1 cellular context compared by ENCODE assay signal in the genomic region with DNA sequence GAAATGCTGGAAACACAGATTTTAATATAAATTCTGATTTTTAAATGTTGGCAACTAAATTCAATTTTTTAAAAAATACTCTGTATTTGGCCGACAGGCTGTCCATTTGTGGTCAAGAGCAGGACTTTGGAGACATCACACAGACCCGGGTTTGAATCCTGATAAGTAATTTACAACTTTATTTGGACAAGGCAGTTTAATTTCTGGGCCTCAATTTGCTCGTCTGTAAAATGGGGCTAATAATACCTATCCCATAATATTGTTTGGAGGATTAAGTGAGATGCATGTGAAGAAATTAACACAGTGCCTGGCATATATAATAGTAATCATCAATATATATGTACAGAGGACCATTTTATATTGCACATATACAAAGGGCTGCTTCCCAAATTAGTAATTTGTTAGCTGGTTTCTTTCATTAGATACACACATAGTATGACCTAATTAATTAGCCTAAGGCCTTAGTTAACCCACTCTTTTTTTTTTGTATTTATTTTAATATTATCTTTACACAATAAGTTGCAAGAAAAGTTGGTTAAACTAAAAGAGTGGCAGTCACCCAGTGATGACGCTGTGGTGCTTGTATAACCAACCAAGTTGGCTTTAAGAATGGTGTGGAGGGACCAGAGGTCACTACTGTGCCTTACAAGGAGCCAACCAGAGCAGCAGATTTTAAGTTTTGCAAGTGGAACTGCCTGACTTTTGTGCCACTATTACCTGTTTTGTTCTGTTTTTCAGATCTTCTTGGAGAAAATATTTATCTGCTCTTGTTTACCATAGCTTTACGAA.
A peak's percentile ranks its signal among the peaks of the same experiment; 100 is the strongest.
TF ChIP-seq lines count a peak whose summit lies in the region.

No MANE protein-coding gene starts in this region.

TF ChIP-seq in K562, 482 proteins besides CTCF, POLR2A, EP300 and RAD21 (continued from another document and continues in another):
- TF ChIP-seq GABPB2 (CRISPR knock-in tag; conservative IDR thresholded peaks at IDR 0.05) (no peak), KAT2B (IDR thresholded peaks at IDR 0.05; ENCODE audit: low read depth, low read length) (no peak), BRCA1 (IDR thresholded peaks at IDR 0.05) (no peak), BRCA1 (CRISPR knock-in tag; IDR thresholded peaks at IDR 0.05) (no peak), ZFX (CRISPR knock-in tag; IDR thresholded peaks at IDR 0.05) (no peak), E2F3 (CRISPR knock-in tag; IDR thresholded peaks at IDR 0.05) (no peak), ZNF778 (CRISPR knock-in tag; IDR thresholded peaks at IDR 0.05) (no peak), MTA1 (IDR thresholded peaks at IDR 0.05; ENCODE audit: borderline replicate concordance) (peak; percentile 62; the same call in 1 of the 2 replicates), ZNF224 (CRISPR knock-in tag; IDR thresholded peaks at IDR 0.05) (no peak), FOXJ3 (CRISPR knock-in tag; IDR thresholded peaks at IDR 0.05) (no peak), ZNF197 (CRISPR knock-in tag; IDR thresholded peaks at IDR 0.05; ENCODE audit: low read depth) (no peak), MEF2A (IDR thresholded peaks at IDR 0.05; ENCODE audit: control insufficient read depth, low read depth, low read length) (no peak), CREB1 (IDR thresholded peaks at IDR 0.05) (peak; percentile 86), CREB1 (CRISPR knock-in tag; IDR thresholded peaks at IDR 0.05) (no peak), EHMT2 (IDR thresholded peaks at IDR 0.05) (no peak), ZNF3 (CRISPR knock-in tag; IDR thresholded peaks at IDR 0.05) (no peak), ZC3H4 (CRISPR knock-in tag; IDR thresholded peaks at IDR 0.05; ENCODE audit: borderline replicate concordance) (no peak), ZNF134 (CRISPR knock-in tag; conservative IDR thresholded peaks at IDR 0.05) (no peak), CBX1 (IDR thresholded peaks at IDR 0.05; ENCODE audit: low read depth) (peak; percentile 84; the same call in 1 of the 2 replicates), NELFE (IDR thresholded peaks at IDR 0.05; ENCODE audit: insufficient read depth, insufficient read length) (no peak), HMGN3 (IDR thresholded peaks at IDR 0.05; ENCODE audit: borderline replicate concordance, extremely low read depth, insufficient read length, low read depth, low read length) (no peak), THRAP3 (IDR thresholded peaks at IDR 0.05; ENCODE audit: borderline replicate concordance) (no peak), CHD4 (IDR thresholded peaks at IDR 0.05; ENCODE audit: insufficient read depth, insufficient replicate concordance, low read depth, low read length, poor library complexity, severe bottlenecking) (peak; percentile 100), RCOR1 (IDR thresholded peaks at IDR 0.05; ENCODE audit: borderline replicate concordance in 1 of 2, low read depth in 2 of 2, low read length in 2 of 2) (peak; percentile 90 to 97), ATF1 (CRISPR knock-in tag; IDR thresholded peaks at IDR 0.05) (no peak), ATF1 (tag; IDR thresholded peaks at IDR 0.05) (peak; percentile 63), TGIF2 (CRISPR knock-in tag; IDR thresholded peaks at IDR 0.05) (no peak), TCF7 (IDR thresholded peaks at IDR 0.05; ENCODE audit: borderline replicate concordance) (no peak), ZNF561 (CRISPR knock-in tag; conservative IDR thresholded peaks at IDR 0.05) (no peak), FOXK1 (CRISPR knock-in tag; IDR thresholded peaks at IDR 0.05; ENCODE audit: borderline replicate concordance) (no peak), GTF2A2 (tag; IDR thresholded peaks at IDR 0.05) (0 out of 2 replicates have a peak, but pooled peaks have one; percentile 16), RBM15 (IDR thresholded peaks at IDR 0.05; ENCODE audit: insufficient read depth, low read length) (no peak), ZNF12 (CRISPR knock-in tag; IDR thresholded peaks at IDR 0.05) (no peak), ELF1 (tag; IDR thresholded peaks at IDR 0.05) (no peak), SIX5 (IDR thresholded peaks at IDR 0.05; ENCODE audit: borderline replicate concordance in 1 of 2, insufficient read depth in 1 of 2, low read depth in 1 of 2, low read length in 2 of 2) (no peak), ZNF785 (CRISPR knock-in tag; IDR thresholded peaks at IDR 0.05) (no peak), SMAD3 (CRISPR knock-in tag; conservative IDR thresholded peaks at IDR 0.05) (no peak), TEAD1 (CRISPR knock-in tag; IDR thresholded peaks at IDR 0.05) (no peak), BRD9 (IDR thresholded peaks at IDR 0.05; ENCODE audit: low read depth, partially characterized antibody) (no peak)
- TF ChIP-seq, protein P1, sequence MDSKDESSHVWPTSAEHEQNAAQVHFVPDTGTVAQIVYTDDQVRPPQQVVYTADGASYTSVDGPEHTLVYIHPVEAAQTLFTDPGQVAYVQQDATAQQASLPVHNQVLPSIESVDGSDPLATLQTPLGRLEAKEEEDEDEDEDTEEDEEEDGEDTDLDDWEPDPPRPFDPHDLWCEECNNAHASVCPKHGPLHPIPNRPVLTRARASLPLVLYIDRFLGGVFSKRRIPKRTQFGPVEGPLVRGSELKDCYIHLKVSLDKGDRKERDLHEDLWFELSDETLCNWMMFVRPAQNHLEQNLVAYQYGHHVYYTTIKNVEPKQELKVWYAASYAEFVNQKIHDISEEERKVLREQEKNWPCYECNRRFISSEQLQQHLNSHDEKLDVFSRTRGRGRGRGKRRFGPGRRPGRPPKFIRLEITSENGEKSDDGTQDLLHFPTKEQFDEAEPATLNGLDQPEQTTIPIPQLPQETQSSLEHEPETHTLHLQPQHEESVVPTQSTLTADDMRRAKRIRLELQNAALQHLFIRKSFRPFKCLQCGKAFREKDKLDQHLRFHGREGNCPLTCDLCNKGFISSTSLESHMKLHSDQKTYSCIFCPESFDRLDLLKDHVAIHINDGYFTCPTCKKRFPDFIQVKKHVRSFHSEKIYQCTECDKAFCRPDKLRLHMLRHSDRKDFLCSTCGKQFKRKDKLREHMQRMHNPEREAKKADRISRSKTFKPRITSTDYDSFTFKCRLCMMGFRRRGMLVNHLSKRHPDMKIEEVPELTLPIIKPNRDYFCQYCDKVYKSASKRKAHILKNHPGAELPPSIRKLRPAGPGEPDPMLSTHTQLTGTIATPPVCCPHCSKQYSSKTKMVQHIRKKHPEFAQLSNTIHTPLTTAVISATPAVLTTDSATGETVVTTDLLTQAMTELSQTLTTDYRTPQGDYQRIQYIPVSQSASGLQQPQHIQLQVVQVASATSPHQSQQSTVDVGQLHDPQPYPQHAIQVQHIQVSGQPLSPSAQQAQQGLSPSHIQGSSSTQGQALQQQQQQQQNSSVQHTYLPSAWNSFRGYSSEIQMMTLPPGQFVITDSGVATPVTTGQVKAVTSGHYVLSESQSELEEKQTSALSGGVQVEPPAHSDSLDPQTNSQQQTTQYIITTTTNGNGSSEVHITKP (IDR thresholded peaks at IDR 0.05; ENCODE audit: partially characterized antibody), result no peak
- TF ChIP-seq, protein P2, sequence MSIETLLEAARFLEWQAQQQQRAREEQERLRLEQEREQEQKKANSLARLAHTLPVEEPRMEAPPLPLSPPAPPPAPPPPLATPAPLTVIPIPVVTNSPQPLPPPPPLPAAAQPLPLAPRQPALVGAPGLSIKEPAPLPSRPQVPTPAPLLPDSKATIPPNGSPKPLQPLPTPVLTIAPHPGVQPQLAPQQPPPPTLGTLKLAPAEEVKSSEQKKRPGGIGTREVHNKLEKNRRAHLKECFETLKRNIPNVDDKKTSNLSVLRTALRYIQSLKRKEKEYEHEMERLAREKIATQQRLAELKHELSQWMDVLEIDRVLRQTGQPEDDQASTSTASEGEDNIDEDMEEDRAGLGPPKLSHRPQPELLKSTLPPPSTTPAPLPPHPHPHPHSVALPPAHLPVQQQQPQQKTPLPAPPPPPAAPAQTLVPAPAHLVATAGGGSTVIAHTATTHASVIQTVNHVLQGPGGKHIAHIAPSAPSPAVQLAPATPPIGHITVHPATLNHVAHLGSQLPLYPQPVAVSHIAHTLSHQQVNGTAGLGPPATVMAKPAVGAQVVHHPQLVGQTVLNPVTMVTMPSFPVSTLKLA (conservative IDR thresholded peaks at IDR 0.05), result no peak
- TF ChIP-seq, protein P3, sequence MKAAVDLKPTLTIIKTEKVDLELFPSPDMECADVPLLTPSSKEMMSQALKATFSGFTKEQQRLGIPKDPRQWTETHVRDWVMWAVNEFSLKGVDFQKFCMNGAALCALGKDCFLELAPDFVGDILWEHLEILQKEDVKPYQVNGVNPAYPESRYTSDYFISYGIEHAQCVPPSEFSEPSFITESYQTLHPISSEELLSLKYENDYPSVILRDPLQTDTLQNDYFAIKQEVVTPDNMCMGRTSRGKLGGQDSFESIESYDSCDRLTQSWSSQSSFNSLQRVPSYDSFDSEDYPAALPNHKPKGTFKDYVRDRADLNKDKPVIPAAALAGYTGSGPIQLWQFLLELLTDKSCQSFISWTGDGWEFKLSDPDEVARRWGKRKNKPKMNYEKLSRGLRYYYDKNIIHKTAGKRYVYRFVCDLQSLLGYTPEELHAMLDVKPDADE (conservative IDR thresholded peaks at IDR 0.05; ENCODE audit: control insufficient read depth, low read depth, low read length), result no peak
- TF ChIP-seq, protein P4, sequence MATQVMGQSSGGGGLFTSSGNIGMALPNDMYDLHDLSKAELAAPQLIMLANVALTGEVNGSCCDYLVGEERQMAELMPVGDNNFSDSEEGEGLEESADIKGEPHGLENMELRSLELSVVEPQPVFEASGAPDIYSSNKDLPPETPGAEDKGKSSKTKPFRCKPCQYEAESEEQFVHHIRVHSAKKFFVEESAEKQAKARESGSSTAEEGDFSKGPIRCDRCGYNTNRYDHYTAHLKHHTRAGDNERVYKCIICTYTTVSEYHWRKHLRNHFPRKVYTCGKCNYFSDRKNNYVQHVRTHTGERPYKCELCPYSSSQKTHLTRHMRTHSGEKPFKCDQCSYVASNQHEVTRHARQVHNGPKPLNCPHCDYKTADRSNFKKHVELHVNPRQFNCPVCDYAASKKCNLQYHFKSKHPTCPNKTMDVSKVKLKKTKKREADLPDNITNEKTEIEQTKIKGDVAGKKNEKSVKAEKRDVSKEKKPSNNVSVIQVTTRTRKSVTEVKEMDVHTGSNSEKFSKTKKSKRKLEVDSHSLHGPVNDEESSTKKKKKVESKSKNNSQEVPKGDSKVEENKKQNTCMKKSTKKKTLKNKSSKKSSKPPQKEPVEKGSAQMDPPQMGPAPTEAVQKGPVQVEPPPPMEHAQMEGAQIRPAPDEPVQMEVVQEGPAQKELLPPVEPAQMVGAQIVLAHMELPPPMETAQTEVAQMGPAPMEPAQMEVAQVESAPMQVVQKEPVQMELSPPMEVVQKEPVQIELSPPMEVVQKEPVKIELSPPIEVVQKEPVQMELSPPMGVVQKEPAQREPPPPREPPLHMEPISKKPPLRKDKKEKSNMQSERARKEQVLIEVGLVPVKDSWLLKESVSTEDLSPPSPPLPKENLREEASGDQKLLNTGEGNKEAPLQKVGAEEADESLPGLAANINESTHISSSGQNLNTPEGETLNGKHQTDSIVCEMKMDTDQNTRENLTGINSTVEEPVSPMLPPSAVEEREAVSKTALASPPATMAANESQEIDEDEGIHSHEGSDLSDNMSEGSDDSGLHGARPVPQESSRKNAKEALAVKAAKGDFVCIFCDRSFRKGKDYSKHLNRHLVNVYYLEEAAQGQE (CRISPR knock-in tag; IDR thresholded peaks at IDR 0.05; ENCODE audit: low read depth), result no peak
- TF ChIP-seq, protein P5, sequence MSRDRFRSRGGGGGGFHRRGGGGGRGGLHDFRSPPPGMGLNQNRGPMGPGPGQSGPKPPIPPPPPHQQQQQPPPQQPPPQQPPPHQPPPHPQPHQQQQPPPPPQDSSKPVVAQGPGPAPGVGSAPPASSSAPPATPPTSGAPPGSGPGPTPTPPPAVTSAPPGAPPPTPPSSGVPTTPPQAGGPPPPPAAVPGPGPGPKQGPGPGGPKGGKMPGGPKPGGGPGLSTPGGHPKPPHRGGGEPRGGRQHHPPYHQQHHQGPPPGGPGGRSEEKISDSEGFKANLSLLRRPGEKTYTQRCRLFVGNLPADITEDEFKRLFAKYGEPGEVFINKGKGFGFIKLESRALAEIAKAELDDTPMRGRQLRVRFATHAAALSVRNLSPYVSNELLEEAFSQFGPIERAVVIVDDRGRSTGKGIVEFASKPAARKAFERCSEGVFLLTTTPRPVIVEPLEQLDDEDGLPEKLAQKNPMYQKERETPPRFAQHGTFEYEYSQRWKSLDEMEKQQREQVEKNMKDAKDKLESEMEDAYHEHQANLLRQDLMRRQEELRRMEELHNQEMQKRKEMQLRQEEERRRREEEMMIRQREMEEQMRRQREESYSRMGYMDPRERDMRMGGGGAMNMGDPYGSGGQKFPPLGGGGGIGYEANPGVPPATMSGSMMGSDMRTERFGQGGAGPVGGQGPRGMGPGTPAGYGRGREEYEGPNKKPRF (IDR thresholded peaks at IDR 0.05; ENCODE audit: low read depth, low read length), result no peak
- TF ChIP-seq, protein P6, sequence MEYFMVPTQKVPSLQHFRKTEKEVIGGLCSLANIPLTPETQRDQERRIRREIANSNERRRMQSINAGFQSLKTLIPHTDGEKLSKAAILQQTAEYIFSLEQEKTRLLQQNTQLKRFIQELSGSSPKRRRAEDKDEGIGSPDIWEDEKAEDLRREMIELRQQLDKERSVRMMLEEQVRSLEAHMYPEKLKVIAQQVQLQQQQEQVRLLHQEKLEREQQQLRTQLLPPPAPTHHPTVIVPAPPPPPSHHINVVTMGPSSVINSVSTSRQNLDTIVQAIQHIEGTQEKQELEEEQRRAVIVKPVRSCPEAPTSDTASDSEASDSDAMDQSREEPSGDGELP (CRISPR knock-in tag; IDR thresholded peaks at IDR 0.05; ENCODE audit: borderline replicate concordance), result no peak
- TF ChIP-seq, protein P7, sequence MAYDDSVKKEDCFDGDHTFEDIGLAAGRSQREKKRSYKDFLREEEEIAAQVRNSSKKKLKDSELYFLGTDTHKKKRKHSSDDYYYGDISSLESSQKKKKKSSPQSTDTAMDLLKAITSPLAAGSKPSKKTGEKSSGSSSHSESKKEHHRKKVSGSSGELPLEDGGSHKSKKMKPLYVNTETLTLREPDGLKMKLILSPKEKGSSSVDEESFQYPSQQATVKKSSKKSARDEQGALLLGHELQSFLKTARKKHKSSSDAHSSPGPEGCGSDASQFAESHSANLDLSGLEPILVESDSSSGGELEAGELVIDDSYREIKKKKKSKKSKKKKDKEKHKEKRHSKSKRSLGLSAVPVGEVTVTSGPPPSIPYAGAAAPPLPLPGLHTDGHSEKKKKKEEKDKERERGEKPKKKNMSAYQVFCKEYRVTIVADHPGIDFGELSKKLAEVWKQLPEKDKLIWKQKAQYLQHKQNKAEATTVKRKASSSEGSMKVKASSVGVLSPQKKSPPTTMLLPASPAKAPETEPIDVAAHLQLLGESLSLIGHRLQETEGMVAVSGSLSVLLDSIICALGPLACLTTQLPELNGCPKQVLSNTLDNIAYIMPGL (CRISPR knock-in tag; IDR thresholded peaks at IDR 0.05), result no peak
